ENCODE assay signal across 29 cellular contexts in the genomic region with DNA sequence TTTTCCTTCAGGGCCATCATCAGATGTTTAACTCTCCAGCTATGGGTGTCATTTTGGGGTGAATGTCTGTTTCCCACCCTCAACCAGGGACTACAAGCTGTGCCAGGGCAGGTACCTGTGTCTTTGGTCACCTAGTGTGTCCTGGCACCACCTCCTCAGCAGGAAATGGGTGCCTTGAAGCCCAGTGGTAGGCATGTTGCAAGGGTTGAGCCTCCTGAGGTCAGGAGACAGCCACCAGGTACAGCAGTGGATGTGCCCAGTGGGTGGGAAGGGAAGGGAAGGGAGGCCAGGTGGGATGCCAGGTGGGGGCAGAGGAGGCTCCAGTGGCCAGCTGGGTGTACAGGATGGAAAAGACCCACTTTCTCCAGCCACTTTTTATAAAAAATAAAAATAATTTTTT.
"Had no signal": no experiment of that assay in that cellular context is flagged by ENCODE, and none has a peak within 500 bp of the region (broad histone marks: within the 10 kb centered on the region; RNA-seq: fewer than 3 reads in every experiment).

No MANE protein-coding gene starts in this region.

- H3K4me3 ChIP-seq: body of pancreas, cardiac muscle cell, colonic mucosa, dorsolateral prefrontal cortex, gastrocnemius medialis, hepatocyte, mucosa of descending colon, right lobe of liver, skin epidermis, upper lobe of left lung had no signal

- DNase-seq: activated CD4-positive, alpha-beta T cell treated with anti-CD3 and anti-CD28 coated beads, Interleukin-2, amount 50 U/mL, for 1 hour; activated CD8-positive, alpha-beta T cell treated with anti-CD3 and anti-CD28 coated beads for 36 hours; activated naive CD4-positive, alpha-beta T cell; activated T-cell treated with anti-CD3 and anti-CD28 coated beads for 4 hours; activated T-cell treated with anti-CD3 and anti-CD28 coated beads, Interleukin-2, amount 50 U/mL, for 72 hours; aorta; cerebellar nuclear complex; colonic mucosa; dorsolateral prefrontal cortex; effector memory CD4-positive, alpha-beta T cell; gastrocnemius medialis; kidney; mesendoderm; stimulated activated CD4-positive, alpha-beta T cell treated with anti-CD3 and anti-CD28 coated beads, Interleukin-4, amount 100 ng/mL, for 4 hours; stimulated activated CD8-positive, alpha-beta memory T cell treated with anti-CD3 and anti-CD28 coated beads, Interleukin-4, amount 100 ng/mL, for 48 hours; stimulated activated naive CD8-positive, alpha-beta T cell treated with anti-CD3 and anti-CD28 coated beads, Interleukin-15, amount 100 ng/mL, for 72 hours; substantia nigra; T-helper 9 cell had no signal

- H3K79me2 ChIP-seq: hepatocyte had no signal

- H3K27ac Mint-ChIP-seq: activated CD8-positive, alpha-beta T cell treated with anti-CD3 and anti-CD28 coated beads for 36 hours; activated naive CD8-positive, alpha-beta T cell; activated T-cell treated with anti-CD3 and anti-CD28 coated beads, Interleukin-2, amount 50 U/mL, for 72 hours; natural killer cell treated with Interleukin-12 subunit alpha and Interleukin-12 subunit beta and Interleukin-15 and Interleukin-18, amount 100 ng/mL, for 72 hours; stimulated activated memory B cell treated with anti-CD40 and anti-IgM and Interleukin-4, amounts not matched to agents 10 μg/mL and 1 μg/mL and 100 μg/mL, for 72 hours; stimulated activated naive CD8-positive, alpha-beta T cell treated with anti-CD3 and anti-CD28 coated beads, Interleukin-15, amount 100 ng/mL, for 72 hours; T-helper 1 cell treated with Interleukin-12 subunit alpha and Interleukin-12 subunit beta and Interleukin-4 antibody, amounts not matched to agents 30 μg/mL and 1 μg/mL, for 36 hours had no signal

- H3K4me2 ChIP-seq: hepatocyte had no signal

- H3K9me3 Mint-ChIP-seq: activated T-cell treated with anti-CD3 and anti-CD28 coated beads, Interleukin-2, amount 50 U/mL, for 72 hours; natural killer cell treated with Interleukin-12 subunit alpha and Interleukin-12 subunit beta and Interleukin-15 and Interleukin-18, amount 100 ng/mL, for 72 hours; stimulated activated naive CD8-positive, alpha-beta T cell treated with anti-CD3 and anti-CD28 coated beads, Interleukin-15, amount 100 ng/mL, for 72 hours; T-helper 1 cell treated with Interleukin-12 subunit alpha and Interleukin-12 subunit beta and Interleukin-4 antibody, amounts not matched to agents 30 μg/mL and 1 μg/mL, for 36 hours had no signal

- H3K27me3 ChIP-seq: body of pancreas, cardiac muscle cell, hepatocyte, right lobe of liver had no signal

- H3K36me3 ChIP-seq: cardiac muscle cell, colonic mucosa, gastrocnemius medialis, right lobe of liver, upper lobe of left lung had no signal

- H3K36me3 Mint-ChIP-seq: activated naive CD8-positive, alpha-beta T cell; natural killer cell treated with Interleukin-12 subunit alpha and Interleukin-12 subunit beta and Interleukin-15 and Interleukin-18, amount 100 ng/mL, for 72 hours; stimulated activated memory B cell treated with anti-CD40 and anti-IgM and Interleukin-4, amounts not matched to agents 10 μg/mL and 1 μg/mL and 100 μg/mL, for 72 hours had no signal

- H3K4me1 ChIP-seq: colonic mucosa, gastrocnemius medialis, right lobe of liver had no signal

- H3K9me3 ChIP-seq: body of pancreas, colonic mucosa, gastrocnemius medialis, right lobe of liver had no signal

- H3K27ac ChIP-seq: cardiac muscle cell, colonic mucosa, dorsolateral prefrontal cortex, gastrocnemius medialis, hepatocyte, right lobe of liver, skin epidermis, upper lobe of left lung had no signal

- H2AFZ ChIP-seq: hepatocyte had no signal

- H3K4me1 Mint-ChIP-seq: stimulated activated memory B cell treated with anti-CD40 and anti-IgM and Interleukin-4, amounts not matched to agents 10 μg/mL and 1 μg/mL and 100 μg/mL, for 72 hours had no signal

- H3K4me3 Mint-ChIP-seq: activated CD8-positive, alpha-beta T cell treated with anti-CD3 and anti-CD28 coated beads for 36 hours; activated naive CD8-positive, alpha-beta T cell; activated T-cell treated with anti-CD3 and anti-CD28 coated beads, Interleukin-2, amount 50 U/mL, for 72 hours; natural killer cell treated with Interleukin-12 subunit alpha and Interleukin-12 subunit beta and Interleukin-15 and Interleukin-18, amount 100 ng/mL, for 72 hours; stimulated activated memory B cell treated with anti-CD40 and anti-IgM and Interleukin-4, amounts not matched to agents 10 μg/mL and 1 μg/mL and 100 μg/mL, for 72 hours; stimulated activated naive CD8-positive, alpha-beta T cell treated with anti-CD3 and anti-CD28 coated beads, Interleukin-15, amount 100 ng/mL, for 72 hours; T-helper 1 cell treated with Interleukin-12 subunit alpha and Interleukin-12 subunit beta and Interleukin-4 antibody, amounts not matched to agents 30 μg/mL and 1 μg/mL, for 36 hours had no signal

- ATAC-seq: activated CD8-positive, alpha-beta T cell treated with anti-CD3 and anti-CD28 coated beads for 36 hours; activated T-cell treated with anti-CD3 and anti-CD28 coated beads, Interleukin-2, amount 50 U/mL, for 72 hours; gastrocnemius medialis; natural killer cell treated with Interleukin-12 subunit alpha and Interleukin-12 subunit beta and Interleukin-15 and Interleukin-18, amount 100 ng/mL, for 72 hours; stimulated activated memory B cell treated with anti-CD40 and anti-IgM and Interleukin-4, amounts not matched to agents 10 μg/mL and 1 μg/mL and 100 μg/mL, for 72 hours; stimulated activated naive CD8-positive, alpha-beta T cell treated with anti-CD3 and anti-CD28 coated beads, Interleukin-15, amount 100 ng/mL, for 72 hours had no signal
